ENCODE assay signal across 15 cellular contexts in the genomic region with DNA sequence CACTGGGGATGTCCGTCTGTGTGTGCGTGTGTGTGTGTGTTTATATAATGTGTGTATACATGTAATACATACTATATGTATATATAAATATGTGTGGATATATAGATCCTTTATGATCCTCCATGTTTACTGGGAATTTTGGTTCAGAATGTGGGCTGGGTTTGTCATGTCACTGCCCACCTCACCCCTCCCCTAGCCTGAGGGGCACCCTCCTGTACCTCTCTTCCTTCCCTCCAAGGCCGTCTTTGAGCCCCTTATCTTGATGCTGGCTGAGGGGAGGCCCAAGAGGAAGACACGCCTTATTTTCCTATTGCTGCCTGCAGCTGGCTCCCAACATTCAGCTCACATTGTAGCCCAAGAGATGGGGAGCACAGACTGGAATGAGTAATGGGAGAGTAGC. TPM values are rescaled to one million over a fixed set of nuclear protein-coding genes. Genes with fewer than 3 reads are reported as not detected.
DNase-seq lines count a peak whose midpoint lies in the region; ATAC-seq and TF ChIP-seq lines count a peak whose summit lies in the region.
"Had no signal": no experiment of that assay in that cellular context is flagged by ENCODE, and none has a peak within 500 bp of the region (broad histone marks: within the 10 kb centered on the region; RNA-seq: fewer than 3 reads in every experiment).

No MANE protein-coding gene starts in this region.

- H3K27me3 ChIP-seq in tibial artery (no peaks in the 10 kb centered on the region), Peyer's patch (no peaks in the 10 kb centered on the region)

- in situ Hi-C loops in astrocyte of the cerebellum (cut with HindIII; ENCODE audit: low sequenced_read_pairs): no loop called here

- no peaks in the 10 kb centered on the region for H3K9me3 Mint-ChIP-seq in activated CD4-positive, alpha-beta T cell treated with anti-CD3 and anti-CD28 coated beads, Interleukin-2, amount 10 ng/mL, durations not matched to agents 7 days and 5 days
- no peaks in the 10 kb centered on the region for H3K9me3 Mint-ChIP-seq in mesothelial cell of epicardium

- POLR2A ChIA-PET in activated CD4-positive, alpha-beta T cell treated with anti-CD3 and anti-CD28 coated beads, Interleukin-2, amount 10 ng/mL, durations not matched to agents 7 days and 5 days (lab: Charles Lee): no interaction called here

- H3K9me3 ChIP-seq in tibial artery (no peaks in the 10 kb centered on the region), Peyer's patch (no peaks in the 10 kb centered on the region)

- CTCF ChIA-PET in activated CD4-positive, alpha-beta T cell treated with anti-CD3 and anti-CD28 coated beads, Interleukin-2, amount 10 ng/mL, durations not matched to agents 7 days and 5 days (lab: Charles Lee): no interaction called here

- H3K36me3 Mint-ChIP-seq in activated CD4-positive, alpha-beta T cell treated with anti-CD3 and anti-CD28 coated beads, Interleukin-2, amount 10 ng/mL, durations not matched to agents 7 days and 5 days (ENCODE audit: low read depth): peaks cover 50% of the 10 kb centered on the region
- H3K36me3 Mint-ChIP-seq in mesothelial cell of epicardium: peaks cover 23% of the 10 kb centered on the region

- intact Hi-C loops in tibial artery (cut with DNase I; ENCODE audit: low total_unique reads): loop anchor here (5.0 to 10.0 kb wide), 3 partner anchors 230 to 818 kb away; a partner anchor contains a TSS

- H3K27ac Mint-ChIP-seq in activated CD4-positive, alpha-beta T cell treated with anti-CD3 and anti-CD28 coated beads, Interleukin-2, amount 10 ng/mL, durations not matched to agents 7 days and 5 days: no peak overlapping the region
- no peak overlapping the region for H3K27ac Mint-ChIP-seq in mesothelial cell of epicardium

- TF ChIP-seq CTCF in astrocyte of the cerebellum (IDR thresholded peaks at IDR 0.05; ENCODE audit: low read depth, low read length, missing control alignments) (no peak), mesothelial cell of epicardium (IDR thresholded peaks at IDR 0.05; ENCODE audit: unreplicated experiment) (no peak), tibial artery (IDR thresholded peaks at IDR 0.05) (no peak), Peyer's patch (IDR thresholded peaks at IDR 0.05) (no peak)

- peaks cover 49% of the 10 kb centered on the region for H3K4me1 Mint-ChIP-seq in activated CD4-positive, alpha-beta T cell treated with anti-CD3 and anti-CD28 coated beads, Interleukin-2, amount 10 ng/mL, durations not matched to agents 7 days and 5 days
- peaks cover 34% of the 10 kb centered on the region for H3K4me1 Mint-ChIP-seq in mesothelial cell of epicardium

- H3K27ac ChIP-seq in tibial artery (peak overlapping the region; percentile 93 to 94), Peyer's patch (peak overlapping the region in 2 of 4 donors; percentile 11 to 92)

- H3K4me3 ChIP-seq in astrocyte of the cerebellum (ENCODE audit: low read depth, low read length) (peak overlapping the region; percentile 87), tibial artery (peak overlapping the region in 1 of 2 donors; percentile 83), Peyer's patch (no peak overlapping the region)

- no peaks in the 10 kb centered on the region for H3K27me3 Mint-ChIP-seq in activated CD4-positive, alpha-beta T cell treated with anti-CD3 and anti-CD28 coated beads, Interleukin-2, amount 10 ng/mL, durations not matched to agents 7 days and 5 days
- no peaks in the 10 kb centered on the region for H3K27me3 Mint-ChIP-seq in mesothelial cell of epicardium (ENCODE audit: low read depth)

- DNase-seq in activated CD4-positive, alpha-beta T cell treated with anti-CD3 and anti-CD28 coated beads, Interleukin-2, amount 10 ng/mL, durations not matched to agents 7 days and 5 days: no peak
- DNase-seq in activated CD4-positive, alpha-beta T cell treated with anti-CD3 and anti-CD28 coated beads for 1 hour: no peak
- DNase-seq in astrocyte of the cerebellum (ENCODE audit: low read depth) (no peak), mesothelial cell of epicardium (ENCODE audit: low spot score in 2 of 2, unreplicated experiment in 2 of 2) (peak in 1 of 2 experiments; percentile 10), tibial artery (no peak), Peyer's patch (no peak)
- DNase-seq: activated CD4-positive, alpha-beta T cell treated with anti-CD3 and anti-CD28 coated beads, Interleukin-2, amount 50 U/mL, for 48 hours; amygdala; GF-D8; NCI-H1105 treated with DMSO at 0.1 percent for 48 hours; NCI-H526 treated with DMSO at 0.1 percent for 48 hours; posterior cingulate gyrus had no signal

- TF ChIP-seq POLR2A in Peyer's patch (IDR thresholded peaks at IDR 0.05): no peak

- H3K36me3 ChIP-seq in tibial artery (peaks cover 34 to 46% (median 43%) of the 10 kb centered on the region in 3 donors), Peyer's patch (peaks cover 0 to 48% (median 0%) of the 10 kb centered on the region in 3 donors)

- no peak for ATAC-seq in HG03159 (IDR thresholded peaks at IDR 0.05; ENCODE audit: unreplicated experiment)
- no peak for ATAC-seq in GM18873 (IDR thresholded peaks at IDR 0.05; ENCODE audit: low FRiP score, unreplicated experiment)
- ATAC-seq: HCT116 had no signal

- peak overlapping the region; percentile 95 for H3K4me3 Mint-ChIP-seq in activated CD4-positive, alpha-beta T cell treated with anti-CD3 and anti-CD28 coated beads, Interleukin-2, amount 10 ng/mL, durations not matched to agents 7 days and 5 days
- H3K4me3 Mint-ChIP-seq in mesothelial cell of epicardium: peak overlapping the region; percentile 3

- H3K4me1 ChIP-seq in tibial artery: peaks cover 0 to 39% (median 31%) of the 10 kb centered on the region in 4 donors
- H3K4me1 ChIP-seq in Peyer's patch: peaks cover 0 to 32% (median 15%) of the 10 kb centered on the region in 4 donors

RNA-seq across cellular contexts. Expression of a gene that starts 2.3 kb away (rescaled TPM):
- 10 to 100 TPM; 40.4 to 42.0 TPM for total RNA-seq in activated CD4-positive, alpha-beta T cell treated with anti-CD3 and anti-CD28 coated beads, Interleukin-2, amount 10 ng/mL, durations not matched to agents 7 days and 5 days
- total RNA-seq in mesothelial cell of epicardium (50.0 to 52.5 TPM (median 51.5 TPM) in 3 replicates), Peyer's patch (10 to 100 TPM; 26.6 to 56.5 (median 40.3) TPM)

RNA-seq across cellular contexts. Expression of a gene that starts 2.4 kb away (rescaled TPM):
- total RNA-seq in activated CD4-positive, alpha-beta T cell treated with anti-CD3 and anti-CD28 coated beads, Interleukin-2, amount 10 ng/mL, durations not matched to agents 7 days and 5 days: 10 to 100 TPM; 12.7 to 13.2 TPM
- total RNA-seq in mesothelial cell of epicardium: 7.1 to 7.3 TPM (median 7.3 TPM) in 3 replicates
- 10 to 100 TPM; 10.7 to 15.7 (median 11.6) TPM for total RNA-seq in Peyer's patch

RNA-seq across cellular contexts. Expression of a gene that starts 51.3 kb away (rescaled TPM):
- total RNA-seq in activated CD4-positive, alpha-beta T cell treated with anti-CD3 and anti-CD28 coated beads, Interleukin-2, amount 10 ng/mL, durations not matched to agents 7 days and 5 days: 10 to 100 TPM; 41.1 to 43.0 TPM
- total RNA-seq in mesothelial cell of epicardium (47.5 to 52.0 TPM (median 47.8 TPM) in 3 replicates), Peyer's patch (10 to 100 TPM; 46.1 to 88.3 (median 78.6) TPM)

RNA-seq across cellular contexts. Expression of a gene that starts 51.5 kb away (rescaled TPM):
- total RNA-seq in activated CD4-positive, alpha-beta T cell treated with anti-CD3 and anti-CD28 coated beads, Interleukin-2, amount 10 ng/mL, durations not matched to agents 7 days and 5 days: 10 to 100 TPM; 16.1 to 18.6 TPM
- total RNA-seq in mesothelial cell of epicardium: 9.6 to 10.9 TPM (median 9.7 TPM) in 3 replicates
- 10 to 100 TPM in 1 of 4 donors, 1 to 10 TPM in 3; 4.6 to 10.7 (median 7.0) TPM for total RNA-seq in Peyer's patch
